In the genomic region with DNA sequence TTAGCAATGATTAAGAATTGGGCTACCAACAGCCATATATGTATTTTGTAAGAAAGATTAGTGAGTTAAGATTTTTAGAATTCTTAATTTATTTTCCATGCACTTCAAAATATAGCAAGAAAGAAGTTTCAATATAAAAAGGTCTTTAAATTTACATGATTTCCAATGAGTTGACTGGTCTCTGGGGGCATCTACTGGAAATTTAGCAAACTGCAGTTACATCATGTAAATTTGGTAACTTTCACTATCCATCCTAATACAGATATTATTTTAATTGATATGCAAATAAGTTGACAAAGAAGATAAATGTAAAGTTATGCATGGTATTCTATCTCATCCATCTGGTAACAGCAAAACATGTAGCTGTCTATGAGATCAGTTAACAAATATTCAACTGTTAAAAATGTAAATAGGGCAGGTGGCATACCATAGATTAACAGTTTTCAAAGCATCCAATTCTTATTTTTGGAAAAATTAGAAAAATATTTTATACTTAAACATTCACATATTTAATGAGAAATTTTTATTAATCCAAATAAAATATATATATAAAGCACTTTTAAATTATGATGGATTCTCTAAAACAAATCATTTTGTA, we compare ENCODE assay signal across 8 cellular contexts. TPM values are rescaled to one million over a fixed set of nuclear protein-coding genes. Genes with fewer than 3 reads are reported as not detected.
A peak's percentile ranks its signal among the peaks of the same experiment; 100 is the strongest.
DNase-seq lines count a peak whose midpoint lies in the region; ATAC-seq and TF ChIP-seq lines count a peak whose summit lies in the region.

No MANE protein-coding gene starts in this region.

- peaks cover 14% of the 10 kb centered on the region for H3K27me3 Mint-ChIP-seq in T-helper 17 cell

- H3K27ac ChIP-seq in foreskin keratinocyte, result no peak overlapping the region

- H3K4me1 ChIP-seq in foreskin keratinocyte, result no peaks in the 10 kb centered on the region

- H3K4me1 Mint-ChIP-seq in T-helper 17 cell, result no peaks in the 10 kb centered on the region

- H3K27me3 ChIP-seq in foreskin keratinocyte, result peaks cover 33% of the 10 kb centered on the region

- TF ChIP-seq CTCF in foreskin keratinocyte (conservative IDR thresholded peaks at IDR 0.05), result peak; percentile 82

- H3K9me3 ChIP-seq in T-helper 17 cell (ENCODE audit: control insufficient read depth, low read length, poor library complexity, severe bottlenecking), result no peaks in the 10 kb centered on the region

- H3K27ac Mint-ChIP-seq in T-helper 17 cell, result no peak overlapping the region

- DNase-seq in A172 (ENCODE audit: low spot score), result peak; percentile 14
- DNase-seq in ELR (ENCODE audit: low read depth), result peak; percentile 55
- DNase-seq in HT1080 (ENCODE audit: low read depth), result peak; percentile 13
- DNase-seq in T-helper 17 cell, result no peak
- DNase-seq in foreskin keratinocyte, result peak in 1 of 2 donors; percentile 7
- peak; percentile 18 for DNase-seq in stromal cell of bone marrow (ENCODE audit: low read depth)
- DNase-seq in MV-4-11 (lab: John Stamatoyannopoulos, UW), result no peak

- ATAC-seq in T-helper 17 cell (peak; percentile 41), foreskin keratinocyte (peak; percentile 51), GM21717 (IDR thresholded peaks at IDR 0.05; ENCODE audit: unreplicated experiment) (no peak)

- no peaks in the 10 kb centered on the region for H3K36me3 Mint-ChIP-seq in T-helper 17 cell (ENCODE audit: low read depth)

- no peak overlapping the region for H3K4me3 Mint-ChIP-seq in T-helper 17 cell

RNA-seq across cellular contexts. Expression of a gene that starts 29.1 kb away (rescaled TPM):
- total RNA-seq in A172 (2014; rRNA removed; shearing (Covaris generic)), result not detected in 2 replicates
- total RNA-seq in HT1080 (2014; rRNA removed; shearing (Covaris generic)), result 0.29 TPM in 1 of 2 replicates, not detected in the other
- polyA plus RNA-seq in HT1080 (2015; cell fraction: cytosol; rRNA removed), result 0.33 and 0.45 TPM in 2 replicates
- polyA plus RNA-seq in HT1080 (2015; cell fraction: nucleus; rRNA removed), result 0.12 TPM in 1 of 2 replicates, not detected in the other
- total RNA-seq in T-helper 17 cell (not detected), foreskin keratinocyte (not detected in 2 replicates)
- not detected in 2 replicates for polyA plus RNA-seq in foreskin keratinocyte

Comparison
In these comparisons a context has a peak if more than half of its experiments do, and no peak if none do; other contexts are left out.
1. DNase-seq: peak in A172 (single experiment), ELR (single experiment), HT1080 (single experiment) and stromal cell of bone marrow (single experiment); none in T-helper 17 cell (0 of 3) and MV-4-11 (single experiment).